2 cellular contexts compared by ENCODE assay signal in the genomic region with DNA sequence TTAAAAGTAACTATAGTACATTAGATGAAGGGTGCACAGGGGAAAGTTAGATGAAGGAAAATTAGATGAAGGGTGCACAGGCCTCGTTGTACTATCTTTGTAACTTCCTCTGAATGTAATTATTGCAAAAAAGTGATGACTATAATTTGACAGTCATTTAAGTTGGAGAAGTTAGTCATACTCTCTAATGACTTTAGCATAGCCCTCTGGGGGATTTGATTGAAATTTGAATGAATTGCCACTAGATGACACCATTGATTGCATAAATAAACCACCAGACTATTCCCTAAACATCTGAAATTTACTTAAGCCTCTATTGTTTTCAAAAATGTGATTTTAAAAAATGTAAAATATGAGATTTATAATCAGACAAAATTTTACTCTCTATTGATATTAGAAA.
TF ChIP-seq lines count a peak whose summit lies in the region.

No MANE protein-coding gene starts in this region.

TF ChIP-seq in HCT116, 20 proteins besides CTCF, POLR2A, EP300 and RAD21 (continued from another document):
- TF ChIP-seq, protein P1, sequence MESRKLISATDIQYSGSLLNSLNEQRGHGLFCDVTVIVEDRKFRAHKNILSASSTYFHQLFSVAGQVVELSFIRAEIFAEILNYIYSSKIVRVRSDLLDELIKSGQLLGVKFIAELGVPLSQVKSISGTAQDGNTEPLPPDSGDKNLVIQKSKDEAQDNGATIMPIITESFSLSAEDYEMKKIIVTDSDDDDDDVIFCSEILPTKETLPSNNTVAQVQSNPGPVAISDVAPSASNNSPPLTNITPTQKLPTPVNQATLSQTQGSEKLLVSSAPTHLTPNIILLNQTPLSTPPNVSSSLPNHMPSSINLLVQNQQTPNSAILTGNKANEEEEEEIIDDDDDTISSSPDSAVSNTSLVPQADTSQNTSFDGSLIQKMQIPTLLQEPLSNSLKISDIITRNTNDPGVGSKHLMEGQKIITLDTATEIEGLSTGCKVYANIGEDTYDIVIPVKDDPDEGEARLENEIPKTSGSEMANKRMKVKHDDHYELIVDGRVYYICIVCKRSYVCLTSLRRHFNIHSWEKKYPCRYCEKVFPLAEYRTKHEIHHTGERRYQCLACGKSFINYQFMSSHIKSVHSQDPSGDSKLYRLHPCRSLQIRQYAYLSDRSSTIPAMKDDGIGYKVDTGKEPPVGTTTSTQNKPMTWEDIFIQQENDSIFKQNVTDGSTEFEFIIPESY (IDR thresholded peaks at IDR 0.05; ENCODE audit: extremely low read depth, insufficient replicate concordance, low read length) = no peak
- no peak for TF ChIP-seq CBX3 (IDR thresholded peaks at IDR 0.05; ENCODE audit: low read depth)
- no peak for TF ChIP-seq YY1 (IDR thresholded peaks at IDR 0.05; ENCODE audit: extremely low read depth, insufficient replicate concordance, low read depth, low read length)
- TF ChIP-seq SP1 (IDR thresholded peaks at IDR 0.05; ENCODE audit: low read depth) = no peak
- TF ChIP-seq EGR1 (IDR thresholded peaks at IDR 0.05; ENCODE audit: low read depth) = no peak
- TF ChIP-seq ELF1 (IDR thresholded peaks at IDR 0.05; ENCODE audit: borderline replicate concordance, low read depth) = no peak
- TF ChIP-seq EZH2phosphoT487 (IDR thresholded peaks at IDR 0.05; ENCODE audit: borderline replicate concordance) = no peak

TF ChIP-seq in SK-N-SH treated with all-trans-retinoic acid at 6 μM for 48 hours, 23 proteins besides CTCF, POLR2A, EP300 and RAD21 (continued from another document):
- TF ChIP-seq, protein P2, sequence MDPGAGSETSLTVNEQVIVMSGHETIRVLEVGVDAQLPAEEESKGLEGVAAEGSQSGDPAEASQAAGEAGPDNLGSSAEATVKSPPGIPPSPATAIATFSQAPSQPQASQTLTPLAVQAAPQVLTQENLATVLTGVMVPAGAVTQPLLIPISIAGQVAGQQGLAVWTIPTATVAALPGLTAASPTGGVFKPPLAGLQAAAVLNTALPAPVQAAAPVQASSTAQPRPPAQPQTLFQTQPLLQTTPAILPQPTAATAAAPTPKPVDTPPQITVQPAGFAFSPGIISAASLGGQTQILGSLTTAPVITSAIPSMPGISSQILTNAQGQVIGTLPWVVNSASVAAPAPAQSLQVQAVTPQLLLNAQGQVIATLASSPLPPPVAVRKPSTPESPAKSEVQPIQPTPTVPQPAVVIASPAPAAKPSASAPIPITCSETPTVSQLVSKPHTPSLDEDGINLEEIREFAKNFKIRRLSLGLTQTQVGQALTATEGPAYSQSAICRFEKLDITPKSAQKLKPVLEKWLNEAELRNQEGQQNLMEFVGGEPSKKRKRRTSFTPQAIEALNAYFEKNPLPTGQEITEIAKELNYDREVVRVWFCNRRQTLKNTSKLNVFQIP (CRISPR knock-in tag; IDR thresholded peaks at IDR 0.05; ENCODE audit: borderline replicate concordance, low read depth) = no peak
- TF ChIP-seq ISL1 (CRISPR knock-in tag; IDR thresholded peaks at IDR 0.05) (no peak), ZC3H10 (CRISPR knock-in tag; IDR thresholded peaks at IDR 0.05) (no peak), ZFP30 (CRISPR knock-in tag; IDR thresholded peaks at IDR 0.05) (no peak), OSR1 (CRISPR knock-in tag; IDR thresholded peaks at IDR 0.05) (no peak), ZNF565 (CRISPR knock-in tag; conservative IDR thresholded peaks at IDR 0.05; ENCODE audit: low read depth) (no peak), SNAI2 (CRISPR knock-in tag; IDR thresholded peaks at IDR 0.05) (no peak)
